Comparison of ENCODE assay signal across 1 cellular context in the genomic region with DNA sequence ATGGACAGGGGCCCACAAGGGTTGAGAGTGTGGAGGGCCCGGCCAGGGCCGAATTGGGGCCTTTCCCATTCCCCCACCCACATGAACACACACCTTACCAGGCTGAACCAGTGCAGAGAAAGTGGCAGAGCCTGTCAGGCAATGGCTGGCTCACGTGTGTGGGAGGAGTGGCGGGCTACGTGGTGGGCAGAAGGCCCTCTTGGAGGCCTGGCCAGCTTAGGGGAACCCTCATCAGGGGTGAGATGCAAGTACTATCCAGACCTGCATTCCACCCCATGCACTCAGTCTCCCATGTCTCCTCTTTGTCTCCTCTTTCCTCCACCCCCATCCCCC.
A peak's percentile ranks its signal among the peaks of the same experiment; 100 is the strongest.
TF ChIP-seq lines count a peak whose summit lies in the region.

No MANE protein-coding gene starts in this region.

TF ChIP-seq in HepG2, 621 proteins besides CTCF, POLR2A, EP300 and RAD21:
- TF ChIP-seq ZNF329 (CRISPR knock-in tag; IDR thresholded peaks at IDR 0.05; ENCODE audit: low read depth): peak; percentile 80
- TF ChIP-seq, protein P1, sequence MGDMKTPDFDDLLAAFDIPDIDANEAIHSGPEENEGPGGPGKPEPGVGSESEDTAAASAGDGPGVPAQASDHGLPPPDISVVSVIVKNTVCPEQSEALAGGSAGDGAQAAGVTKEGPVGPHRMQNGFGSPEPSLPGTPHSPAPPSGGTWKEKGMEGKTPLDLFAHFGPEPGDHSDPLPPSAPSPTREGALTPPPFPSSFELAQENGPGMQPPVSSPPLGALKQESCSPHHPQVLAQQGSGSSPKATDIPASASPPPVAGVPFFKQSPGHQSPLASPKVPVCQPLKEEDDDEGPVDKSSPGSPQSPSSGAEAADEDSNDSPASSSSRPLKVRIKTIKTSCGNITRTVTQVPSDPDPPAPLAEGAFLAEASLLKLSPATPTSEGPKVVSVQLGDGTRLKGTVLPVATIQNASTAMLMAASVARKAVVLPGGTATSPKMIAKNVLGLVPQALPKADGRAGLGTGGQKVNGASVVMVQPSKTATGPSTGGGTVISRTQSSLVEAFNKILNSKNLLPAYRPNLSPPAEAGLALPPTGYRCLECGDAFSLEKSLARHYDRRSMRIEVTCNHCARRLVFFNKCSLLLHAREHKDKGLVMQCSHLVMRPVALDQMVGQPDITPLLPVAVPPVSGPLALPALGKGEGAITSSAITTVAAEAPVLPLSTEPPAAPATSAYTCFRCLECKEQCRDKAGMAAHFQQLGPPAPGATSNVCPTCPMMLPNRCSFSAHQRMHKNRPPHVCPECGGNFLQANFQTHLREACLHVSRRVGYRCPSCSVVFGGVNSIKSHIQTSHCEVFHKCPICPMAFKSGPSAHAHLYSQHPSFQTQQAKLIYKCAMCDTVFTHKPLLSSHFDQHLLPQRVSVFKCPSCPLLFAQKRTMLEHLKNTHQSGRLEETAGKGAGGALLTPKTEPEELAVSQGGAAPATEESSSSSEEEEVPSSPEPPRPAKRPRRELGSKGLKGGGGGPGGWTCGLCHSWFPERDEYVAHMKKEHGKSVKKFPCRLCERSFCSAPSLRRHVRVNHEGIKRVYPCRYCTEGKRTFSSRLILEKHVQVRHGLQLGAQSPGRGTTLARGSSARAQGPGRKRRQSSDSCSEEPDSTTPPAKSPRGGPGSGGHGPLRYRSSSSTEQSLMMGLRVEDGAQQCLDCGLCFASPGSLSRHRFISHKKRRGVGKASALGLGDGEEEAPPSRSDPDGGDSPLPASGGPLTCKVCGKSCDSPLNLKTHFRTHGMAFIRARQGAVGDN (CRISPR knock-in tag; IDR thresholded peaks at IDR 0.05): peak; percentile 32
- TF ChIP-seq, protein P2, sequence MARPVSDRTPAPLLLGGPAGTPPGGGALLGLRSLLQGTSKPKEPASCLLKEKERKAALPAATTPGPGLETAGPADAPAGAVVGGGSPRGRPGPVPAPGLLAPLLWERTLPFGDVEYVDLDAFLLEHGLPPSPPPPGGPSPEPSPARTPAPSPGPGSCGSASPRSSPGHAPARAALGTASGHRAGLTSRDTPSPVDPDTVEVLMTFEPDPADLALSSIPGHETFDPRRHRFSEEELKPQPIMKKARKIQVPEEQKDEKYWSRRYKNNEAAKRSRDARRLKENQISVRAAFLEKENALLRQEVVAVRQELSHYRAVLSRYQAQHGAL (CRISPR knock-in tag; IDR thresholded peaks at IDR 0.05; ENCODE audit: not compliant biosample characterization): no peak
